In genomic region chr11:2888266-2888968, GRCh38 we compare ENCODE assay signal across 8 cellular contexts. TPM values are rescaled to one million over a fixed set of nuclear protein-coding genes. Genes with fewer than 3 reads are reported as not detected.
A peak's percentile ranks its signal among the peaks of the same experiment; 100 is the strongest.
DNase-seq lines count a peak whose midpoint lies in the region; ATAC-seq, FAIRE-seq and TF ChIP-seq lines count a peak whose summit lies in the region.

No MANE protein-coding gene starts in this region.

- H3K27me3 ChIP-seq in GM06990 (replicated peaks; ENCODE audit: control insufficient read depth, insufficient read depth, low read length) (no peaks in the 10 kb centered on the region; the same call in 1 of the 2 replicates), pancreas (no peaks in the 10 kb centered on the region), tibial nerve (no peaks in the 10 kb centered on the region)

- DNase-seq in GM06990 (ENCODE audit: extremely low read depth, insufficient read length), result no peak
- DNase-seq in MV-4-11 (lab: John Stamatoyannopoulos, UW), result peak; percentile 63
- DNase-seq in activated naive CD4-positive, alpha-beta T cell (lab: John Stamatoyannopoulos, UW), result peak; percentile 62 to 84 (median 83)
- peak; percentile 78 for DNase-seq in germinal center (ENCODE audit: low spot score)
- DNase-seq in pancreas, result peak; percentile 83 to 99 (median 93)
- peak; percentile 92 to 98 for DNase-seq in tibial nerve (ENCODE audit: low spot score in 2 of 2)

- H3K4me3 ChIP-seq in GM06990 (replicated peaks; ENCODE audit: low read depth, low read length) (no peak overlapping the region), pancreas (no peak overlapping the region), tibial nerve (no peak overlapping the region)

- intact Hi-C loops in pancreas (cut with DNase I), result loop anchor here in 2 of 3 donors (2.0 to 10.0 kb wide), 2 partner anchors 194 to 356 kb away; partner anchors contain the start of gene KCNQ1OT1 (in 2 of the 2)

- no peaks in the 10 kb centered on the region for H3K9me3 ChIP-seq in pancreas
- no peaks in the 10 kb centered on the region for H3K9me3 ChIP-seq in tibial nerve

- H3K27ac ChIP-seq in pancreas (no peak overlapping the region), tibial nerve (peak overlapping the region in 1 of 4 donors; percentile 92)

- WGBS in pancreas, 2 donors, result 29 to 32% methylated on average over 25 of the region's 25 CpGs
- 32 to 35% methylated on average over 21 to 25 of the region's 25 CpGs for WGBS in tibial nerve, 2 donors

- FAIRE-seq in pancreas (lab: Jason Lieb, UNC), result no peak

- H3K4me1 ChIP-seq in pancreas (peaks cover 14 to 23% (median 17%) of the 10 kb centered on the region in 3 donors), tibial nerve (peaks cover 0 to 56% (median 25%) of the 10 kb centered on the region in 4 donors)

- no peaks in the 10 kb centered on the region for H3K36me3 ChIP-seq in GM06990 (ENCODE audit: control insufficient read depth, insufficient read depth, low read length)
- no peaks in the 10 kb centered on the region for H3K36me3 ChIP-seq in pancreas
- H3K36me3 ChIP-seq in tibial nerve, result no peaks in the 10 kb centered on the region

- TF ChIP-seq POLR2A in tibial nerve (IDR thresholded peaks at IDR 0.05), result no peak

- peak; percentile 81 for ATAC-seq in SK-N-SH treated with all-trans-retinoic acid at 6 μM for 48 hours
- ATAC-seq in pancreas, result peak; percentile 41 to 71 (median 59)
- no peak for ATAC-seq in HG02678 (IDR thresholded peaks at IDR 0.05; ENCODE audit: unreplicated experiment)

- peak; percentile 98 for TF ChIP-seq CTCF in GM06990 (IDR thresholded peaks at IDR 0.05; ENCODE audit: insufficient read depth, low read length, poor library complexity, severe bottlenecking)
- TF ChIP-seq CTCF in pancreas (IDR thresholded peaks at IDR 0.05), result peak; percentile 83 to 97 (median 90)
- TF ChIP-seq CTCF in tibial nerve (IDR thresholded peaks at IDR 0.05), result peak; percentile 92 to 98 (median 95)

- TF ChIP-seq EP300 in tibial nerve (IDR thresholded peaks at IDR 0.05), result peak in 1 of 2 donors; percentile 33

TF ChIP-seq in SK-N-SH treated with all-trans-retinoic acid at 6 μM for 48 hours, 23 proteins besides CTCF, POLR2A, EP300 and RAD21:
- no peak for TF ChIP-seq GLIS3 (CRISPR knock-in tag; IDR thresholded peaks at IDR 0.05)
- TF ChIP-seq, protein P1, sequence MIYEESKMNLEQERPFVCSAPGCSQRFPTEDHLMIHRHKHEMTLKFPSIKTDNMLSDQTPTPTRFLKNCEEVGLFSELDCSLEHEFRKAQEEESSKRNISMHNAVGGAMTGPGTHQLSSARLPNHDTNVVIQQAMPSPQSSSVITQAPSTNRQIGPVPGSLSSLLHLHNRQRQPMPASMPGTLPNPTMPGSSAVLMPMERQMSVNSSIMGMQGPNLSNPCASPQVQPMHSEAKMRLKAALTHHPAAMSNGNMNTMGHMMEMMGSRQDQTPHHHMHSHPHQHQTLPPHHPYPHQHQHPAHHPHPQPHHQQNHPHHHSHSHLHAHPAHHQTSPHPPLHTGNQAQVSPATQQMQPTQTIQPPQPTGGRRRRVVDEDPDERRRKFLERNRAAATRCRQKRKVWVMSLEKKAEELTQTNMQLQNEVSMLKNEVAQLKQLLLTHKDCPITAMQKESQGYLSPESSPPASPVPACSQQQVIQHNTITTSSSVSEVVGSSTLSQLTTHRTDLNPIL (CRISPR knock-in tag; IDR thresholded peaks at IDR 0.05; ENCODE audit: low read depth), result no peak
- TF ChIP-seq TOX (CRISPR knock-in tag; IDR thresholded peaks at IDR 0.05; ENCODE audit: borderline replicate concordance), result no peak
- no peak for TF ChIP-seq SNAI2 (CRISPR knock-in tag; IDR thresholded peaks at IDR 0.05)
- no peak for TF ChIP-seq BACH2 (CRISPR knock-in tag; IDR thresholded peaks at IDR 0.05; ENCODE audit: borderline replicate concordance)
- no peak for TF ChIP-seq ISL1 (CRISPR knock-in tag; IDR thresholded peaks at IDR 0.05)
- TF ChIP-seq ZNF565 (CRISPR knock-in tag; conservative IDR thresholded peaks at IDR 0.05; ENCODE audit: low read depth), result no peak
- TF ChIP-seq TCF4 (CRISPR knock-in tag; IDR thresholded peaks at IDR 0.05; ENCODE audit: borderline replicate concordance), result no peak
- TF ChIP-seq TSHZ2 (CRISPR knock-in tag; IDR thresholded peaks at IDR 0.05), result no peak
- TF ChIP-seq ZC3H10 (CRISPR knock-in tag; IDR thresholded peaks at IDR 0.05), result no peak
- TF ChIP-seq, protein P2, sequence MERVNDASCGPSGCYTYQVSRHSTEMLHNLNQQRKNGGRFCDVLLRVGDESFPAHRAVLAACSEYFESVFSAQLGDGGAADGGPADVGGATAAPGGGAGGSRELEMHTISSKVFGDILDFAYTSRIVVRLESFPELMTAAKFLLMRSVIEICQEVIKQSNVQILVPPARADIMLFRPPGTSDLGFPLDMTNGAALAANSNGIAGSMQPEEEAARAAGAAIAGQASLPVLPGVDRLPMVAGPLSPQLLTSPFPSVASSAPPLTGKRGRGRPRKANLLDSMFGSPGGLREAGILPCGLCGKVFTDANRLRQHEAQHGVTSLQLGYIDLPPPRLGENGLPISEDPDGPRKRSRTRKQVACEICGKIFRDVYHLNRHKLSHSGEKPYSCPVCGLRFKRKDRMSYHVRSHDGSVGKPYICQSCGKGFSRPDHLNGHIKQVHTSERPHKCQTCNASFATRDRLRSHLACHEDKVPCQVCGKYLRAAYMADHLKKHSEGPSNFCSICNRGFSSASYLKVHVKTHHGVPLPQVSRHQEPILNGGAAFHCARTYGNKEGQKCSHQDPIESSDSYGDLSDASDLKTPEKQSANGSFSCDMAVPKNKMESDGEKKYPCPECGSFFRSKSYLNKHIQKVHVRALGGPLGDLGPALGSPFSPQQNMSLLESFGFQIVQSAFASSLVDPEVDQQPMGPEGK (CRISPR knock-in tag; IDR thresholded peaks at IDR 0.05; ENCODE audit: borderline replicate concordance), result no peak
- no peak for TF ChIP-seq OSR1 (CRISPR knock-in tag; IDR thresholded peaks at IDR 0.05)
- no peak for TF ChIP-seq POU6F1 (CRISPR knock-in tag; IDR thresholded peaks at IDR 0.05; ENCODE audit: borderline replicate concordance, low read depth)
- no peak for TF ChIP-seq ZFP30 (CRISPR knock-in tag; IDR thresholded peaks at IDR 0.05)
- TF ChIP-seq ARNTL (CRISPR knock-in tag; IDR thresholded peaks at IDR 0.05; ENCODE audit: borderline replicate concordance, low read depth), result no peak
TF ChIP-seq in SK-N-SH treated with all-trans-retinoic acid at 6 μM for 48 hours: peak in this region for 0.

RNA-seq across cellular contexts. Expression of gene CDKN1C, which starts 2.8 kb away (rescaled TPM):
- total RNA-seq in pancreas, result 10 to 100 TPM in 5 of 6 donors, 1 to 10 TPM in 1; 9.2 to 23.1 (median 19.2) TPM
- polyA plus RNA-seq in pancreas, result 10 to 100 TPM; 36.1 to 71.4 TPM
- 100 to 1,000 TPM; 128 to 330 (median 260) TPM for total RNA-seq in tibial nerve

RNA-seq across cellular contexts. Expression of gene PHLDA2, which starts 40.8 kb away (rescaled TPM):
- total RNA-seq in pancreas, result 1 to 10 TPM in 4 of 6 donors, under 1 TPM in 2; 0.16 to 9.0 (median 2.1) TPM
- polyA plus RNA-seq in pancreas, result 1 to 10 TPM; 2.6 to 5.9 TPM
- 1 to 10 TPM; 3.3 to 6.1 (median 5.1) TPM for total RNA-seq in tibial nerve

Comparison
In these comparisons a context has a peak if more than half of its experiments do, and no peak if none do; other contexts are left out.
1. RNA of gene CDKN1C, which starts 2.8 kb away (total RNA-seq): 128 to 330 TPM in tibial nerve; 9.2 to 23.1 TPM in pancreas; every median in the first group is over 4 times any median in the second.
2. Peak in every context shown above with its lines, with median percentiles within 50 percentile points of each other: CTCF ChIP-seq.